ENCODE assay signal across 32 cellular contexts in genomic region chr5:6556802-6557102, GRCh38.
"Had no signal": no experiment of that assay in that cellular context is flagged by ENCODE, and none has a peak within 500 bp of the region (broad histone marks: within the 10 kb centered on the region; RNA-seq: fewer than 3 reads in every experiment).

No MANE protein-coding gene starts in this region.

- ATAC-seq: activated CD4-positive, alpha-beta T cell treated with anti-CD3 and anti-CD28 coated beads for 36 hours; activated CD4-positive, CD25-positive, alpha-beta regulatory T cell treated with anti-CD3 and anti-CD28 coated beads, Interleukin-2, amount 50 U/mL, for 24 hours; activated CD8-positive, alpha-beta T cell treated with anti-CD3 and anti-CD28 coated beads, Interleukin-2, amount 10 ng/mL, durations not matched to agents 7 days and 5 days; activated naive CD8-positive, alpha-beta T cell treated with anti-CD3 and anti-CD28 coated beads, Interleukin-2, amount 50 U/mL, for 24 hours; WTC11 had no signal

- H3K36me3 ChIP-seq: ascending aorta, cardiac muscle cell, WERI-Rb-1 had no signal

- H3K36me3 Mint-ChIP-seq: activated naive CD4-positive, alpha-beta T cell treated with anti-CD3 and anti-CD28 coated beads, Interleukin-2, amount 50 U/mL, for 24 hours; activated naive CD8-positive, alpha-beta T cell; activated naive CD8-positive, alpha-beta T cell treated with anti-CD3 and anti-CD28 coated beads, Interleukin-2, amount 10 ng/mL, durations not matched to agents 7 days and 5 days; brain had no signal

- DNase-seq: activated CD4-positive, alpha-beta memory T cell treated with anti-CD3 and anti-CD28 coated beads, Interleukin-2, amount 10 ng/mL, durations not matched to agents 7 days and 5 days; activated CD4-positive, alpha-beta T cell treated with anti-CD3 and anti-CD28 coated beads for 1 hour; activated CD4-positive, alpha-beta T cell treated with anti-CD3 and anti-CD28 coated beads for 36 hours; activated CD4-positive, alpha-beta T cell treated with anti-CD3 and anti-CD28 coated beads for 48 hours; activated CD4-positive, alpha-beta T cell treated with anti-CD3 and anti-CD28 coated beads, Interleukin-2, amount 10 ng/mL, durations not matched to agents 7 days and 5 days; activated CD4-positive, alpha-beta T cell treated with anti-CD3 and anti-CD28 coated beads, Interleukin-2, amount 50 U/mL, for 48 hours; activated CD4-positive, CD25-positive, alpha-beta regulatory T cell; activated CD8-positive, alpha-beta memory T cell treated with anti-CD3 and anti-CD28 coated beads, Interleukin-2, amount 50 U/mL, for 4 hours; activated CD8-positive, alpha-beta T cell treated with anti-CD3 and anti-CD28 coated beads, Interleukin-2, amount 10 ng/mL, durations not matched to agents 7 days and 5 days; activated effector memory CD4-positive, alpha-beta T cell treated with Interleukin-2 at 50 U/mL for 16 hours; activated gamma-delta T cell; activated naive CD4-positive, alpha-beta T cell treated with Interleukin-2 at 50 U/mL for 16 hours; activated naive CD8-positive, alpha-beta T cell treated with anti-CD3 and anti-CD28 coated beads, Interleukin-2, amount 10 ng/mL, durations not matched to agents 7 days and 5 days; activated naive CD8-positive, alpha-beta T cell treated with anti-CD3 and anti-CD28 coated beads, Interleukin-2, amount 50 U/mL, for 24 hours; activated T-cell treated with anti-CD3 and anti-CD28 coated beads, Interleukin-2, amount 50 U/mL, for 24 hours; activated T-cell treated with anti-CD3 and anti-CD28 coated beads, Interleukin-2, amount 50 U/mL, for 48 hours; SW 1271; T-helper 1 cell; T-helper 2 cell; T-helper 9 cell; WERI-Rb-1 had no signal

- H3K27me3 ChIP-seq: ascending aorta, cardiac muscle cell had no signal

- H3K27ac ChIP-seq: ascending aorta, cardiac muscle cell, WERI-Rb-1 had no signal

- H3K4me3 ChIP-seq: ascending aorta, cardiac muscle cell had no signal

- H3K4me3 Mint-ChIP-seq: activated CD4-positive, alpha-beta memory T cell treated with anti-CD3 and anti-CD28 coated beads, Interleukin-2, amount 10 ng/mL, durations not matched to agents 7 days and 5 days; activated CD4-positive, alpha-beta T cell treated with anti-CD3 and anti-CD28 coated beads for 36 hours; activated CD4-positive, alpha-beta T cell treated with anti-CD3 and anti-CD28 coated beads, Interleukin-2, amount 10 ng/mL, durations not matched to agents 7 days and 5 days; activated CD8-positive, alpha-beta T cell treated with anti-CD3 and anti-CD28 coated beads, Interleukin-2, amount 10 ng/mL, durations not matched to agents 7 days and 5 days; activated naive CD4-positive, alpha-beta T cell treated with anti-CD3 and anti-CD28 coated beads, Interleukin-2, amount 50 U/mL, for 24 hours; activated naive CD8-positive, alpha-beta T cell; activated naive CD8-positive, alpha-beta T cell treated with anti-CD3 and anti-CD28 coated beads, Interleukin-2, amount 10 ng/mL, durations not matched to agents 7 days and 5 days; activated naive CD8-positive, alpha-beta T cell treated with anti-CD3 and anti-CD28 coated beads, Interleukin-2, amount 50 U/mL, for 24 hours; activated T-cell treated with anti-CD3 and anti-CD28 coated beads, Interleukin-2, amount 50 U/mL, for 24 hours; brain; central memory CD8-positive, alpha-beta T cell; T-helper 1 cell treated with Interleukin-12 subunit alpha and Interleukin-12 subunit beta and Interleukin-4 antibody, amounts not matched to agents 30 μg/mL and 1 μg/mL, for 36 hours; T-helper 2 cell treated with Interferon-gamma antibody and Interleukin-4, amounts not matched to agents 5 μg/mL and 100 μg/mL, for 36 hours; WTC11 had no signal

- H3K4me1 Mint-ChIP-seq: activated CD4-positive, alpha-beta memory T cell treated with anti-CD3 and anti-CD28 coated beads, Interleukin-2, amount 10 ng/mL, durations not matched to agents 7 days and 5 days; activated CD4-positive, alpha-beta T cell treated with anti-CD3 and anti-CD28 coated beads for 36 hours; activated CD4-positive, alpha-beta T cell treated with anti-CD3 and anti-CD28 coated beads, Interleukin-2, amount 10 ng/mL, durations not matched to agents 7 days and 5 days; activated naive CD4-positive, alpha-beta T cell treated with anti-CD3 and anti-CD28 coated beads, Interleukin-2, amount 50 U/mL, for 24 hours; activated naive CD8-positive, alpha-beta T cell treated with anti-CD3 and anti-CD28 coated beads, Interleukin-2, amount 10 ng/mL, durations not matched to agents 7 days and 5 days; activated naive CD8-positive, alpha-beta T cell treated with anti-CD3 and anti-CD28 coated beads, Interleukin-2, amount 50 U/mL, for 24 hours; brain; central memory CD8-positive, alpha-beta T cell; WTC11 had no signal

- H3K9me3 ChIP-seq: ascending aorta had no signal

- H3K27ac Mint-ChIP-seq: activated CD4-positive, alpha-beta memory T cell treated with anti-CD3 and anti-CD28 coated beads, Interleukin-2, amount 10 ng/mL, durations not matched to agents 7 days and 5 days; activated CD4-positive, alpha-beta T cell treated with anti-CD3 and anti-CD28 coated beads for 36 hours; activated CD4-positive, alpha-beta T cell treated with anti-CD3 and anti-CD28 coated beads, Interleukin-2, amount 10 ng/mL, durations not matched to agents 7 days and 5 days; activated CD8-positive, alpha-beta T cell treated with anti-CD3 and anti-CD28 coated beads, Interleukin-2, amount 10 ng/mL, durations not matched to agents 7 days and 5 days; activated naive CD4-positive, alpha-beta T cell treated with anti-CD3 and anti-CD28 coated beads, Interleukin-2, amount 50 U/mL, for 24 hours; activated naive CD8-positive, alpha-beta T cell; activated naive CD8-positive, alpha-beta T cell treated with anti-CD3 and anti-CD28 coated beads, Interleukin-2, amount 10 ng/mL, durations not matched to agents 7 days and 5 days; activated naive CD8-positive, alpha-beta T cell treated with anti-CD3 and anti-CD28 coated beads, Interleukin-2, amount 50 U/mL, for 24 hours; activated T-cell treated with anti-CD3 and anti-CD28 coated beads, Interleukin-2, amount 50 U/mL, for 24 hours; activated T-helper 2 cell treated with anti-CD3 and anti-CD28 coated beads, Interferon-gamma antibody, Interleukin-2, Interleukin-4, amounts not matched to agents 10 μg/mL and 5 μg/mL and 100 μg/mL, durations not matched to agents 14 hours and 24 hours and 36 hours; brain; T-helper 1 cell treated with Interleukin-12 subunit alpha and Interleukin-12 subunit beta and Interleukin-4 antibody, amounts not matched to agents 30 μg/mL and 1 μg/mL, for 36 hours; T-helper 2 cell treated with Interferon-gamma antibody and Interleukin-4, amounts not matched to agents 5 μg/mL and 100 μg/mL, for 36 hours; WTC11 had no signal

- H3K9me3 Mint-ChIP-seq: activated CD4-positive, alpha-beta memory T cell treated with anti-CD3 and anti-CD28 coated beads, Interleukin-2, amount 10 ng/mL, durations not matched to agents 7 days and 5 days; activated CD4-positive, alpha-beta T cell treated with anti-CD3 and anti-CD28 coated beads, Interleukin-2, amount 10 ng/mL, durations not matched to agents 7 days and 5 days; activated naive CD4-positive, alpha-beta T cell treated with anti-CD3 and anti-CD28 coated beads, Interleukin-2, amount 50 U/mL, for 24 hours; activated naive CD8-positive, alpha-beta T cell treated with anti-CD3 and anti-CD28 coated beads, Interleukin-2, amount 10 ng/mL, durations not matched to agents 7 days and 5 days; activated naive CD8-positive, alpha-beta T cell treated with anti-CD3 and anti-CD28 coated beads, Interleukin-2, amount 50 U/mL, for 24 hours; activated T-cell treated with anti-CD3 and anti-CD28 coated beads, Interleukin-2, amount 50 U/mL, for 24 hours; activated T-helper 2 cell treated with anti-CD3 and anti-CD28 coated beads, Interferon-gamma antibody, Interleukin-2, Interleukin-4, amounts not matched to agents 10 μg/mL and 5 μg/mL and 100 μg/mL, durations not matched to agents 14 hours and 24 hours and 36 hours; central memory CD8-positive, alpha-beta T cell; T-helper 1 cell treated with Interleukin-12 subunit alpha and Interleukin-12 subunit beta and Interleukin-4 antibody, amounts not matched to agents 30 μg/mL and 1 μg/mL, for 36 hours; T-helper 2 cell treated with Interferon-gamma antibody and Interleukin-4, amounts not matched to agents 5 μg/mL and 100 μg/mL, for 36 hours had no signal
